15 cellular contexts compared by ENCODE assay signal in genomic region chr18:76460482-76460881, GRCh38. TPM values are rescaled to one million over a fixed set of nuclear protein-coding genes. Genes with fewer than 3 reads are reported as not detected.
A peak's percentile ranks its signal among the peaks of the same experiment; 100 is the strongest.
DNase-seq lines count a peak whose midpoint lies in the region; ATAC-seq and TF ChIP-seq lines count a peak whose summit lies in the region.
"Had no signal": no experiment of that assay in that cellular context is flagged by ENCODE, and none has a peak within 500 bp of the region (broad histone marks: within the 10 kb centered on the region; RNA-seq: fewer than 3 reads in every experiment).

No MANE protein-coding gene starts in this region.

- peak overlapping the region; percentile 93 for H2BK5ac ChIP-seq in IMR-90 (ENCODE audit: low read depth, low read length, poor library complexity, severe bottlenecking)

- H3K9me3 ChIP-seq in IMR-90 (ENCODE audit: control insufficient read depth, insufficient read depth, low read length), result no peaks in the 10 kb centered on the region
- no peaks in the 10 kb centered on the region for H3K9me3 ChIP-seq in muscle layer of colon (ENCODE audit: low read length)
- no peaks in the 10 kb centered on the region for H3K9me3 ChIP-seq in tibial nerve
- H3K9me3 ChIP-seq: Caco-2, MG63 had no signal

- H4K20me1 ChIP-seq in IMR-90 (ENCODE audit: insufficient read depth, low read length), result peaks cover 64% of the 10 kb centered on the region

- no peak overlapping the region for H3K27ac Mint-ChIP-seq in activated naive CD4-positive, alpha-beta T cell treated with anti-CD3 and anti-CD28 coated beads for 36 hours
- no peak overlapping the region for H3K27ac Mint-ChIP-seq in activated CD4-positive, alpha-beta memory T cell treated with anti-CD3 and anti-CD28 coated beads, Interleukin-2, amount 10 ng/mL, durations not matched to agents 7 days and 5 days
- H3K27ac Mint-ChIP-seq: activated naive CD8-positive, alpha-beta T cell treated with anti-CD3 and anti-CD28 coated beads for 36 hours had no signal

- no peak overlapping the region for H3K4me3 Mint-ChIP-seq in activated naive CD4-positive, alpha-beta T cell treated with anti-CD3 and anti-CD28 coated beads for 36 hours
- H3K4me3 Mint-ChIP-seq in activated CD4-positive, alpha-beta memory T cell treated with anti-CD3 and anti-CD28 coated beads, Interleukin-2, amount 10 ng/mL, durations not matched to agents 7 days and 5 days, result no peak overlapping the region
- H3K4me3 Mint-ChIP-seq: activated naive CD8-positive, alpha-beta T cell treated with anti-CD3 and anti-CD28 coated beads for 36 hours had no signal

- H3K4ac ChIP-seq in IMR-90 (ENCODE audit: low read depth, low read length), result peak overlapping the region; percentile 94

- H3K27ac ChIP-seq in IMR-90 (ENCODE audit: insufficient read depth, low read length) (peak overlapping the region; percentile 89), cingulate gyrus (ENCODE audit: low read depth, low read length) (peak overlapping the region; percentile 29), muscle layer of colon (ENCODE audit: low read depth, low read length) (peak overlapping the region; percentile 49), tibial nerve (peak overlapping the region; percentile 0 to 89 (median 70))
- H3K27ac ChIP-seq: PC-9 had no signal

- ATAC-seq in IMR-90 (ENCODE audit: low read depth) (no peak; the same call in 1 of the 2 replicates), HG02571 (IDR thresholded peaks at IDR 0.05; ENCODE audit: unreplicated experiment) (no peak)

- H2BK120ac ChIP-seq in IMR-90 (ENCODE audit: low read depth, low read length), result peak overlapping the region; percentile 93

- TF ChIP-seq POLR2A in IMR-90 (IDR thresholded peaks at IDR 0.05; ENCODE audit: low read depth, low read length) (no peak), tibial nerve (IDR thresholded peaks at IDR 0.05) (no peak)

- peak overlapping the region; percentile 97 for H2AK5ac ChIP-seq in IMR-90 (ENCODE audit: low read depth, low read length)

- H3K23ac ChIP-seq in IMR-90 (ENCODE audit: low read depth, low read length), result peak overlapping the region; percentile 65

- peak; percentile 34 for DNase-seq in IMR-90
- DNase-seq in tibial nerve (ENCODE audit: low spot score in 2 of 2), result no peak
- no peak for DNase-seq in stimulated activated CD4-positive, alpha-beta T cell treated with anti-CD3 and anti-CD28 coated beads, Interleukin-4, amount 100 ng/mL, for 1 hour
- no peak for DNase-seq in activated naive CD4-positive, alpha-beta T cell treated with anti-CD3 and anti-CD28 coated beads for 36 hours
- no peak for DNase-seq in activated CD4-positive, alpha-beta memory T cell treated with anti-CD3 and anti-CD28 coated beads, Interleukin-2, amount 10 ng/mL, durations not matched to agents 7 days and 5 days
- DNase-seq: activated naive CD8-positive, alpha-beta T cell treated with anti-CD3 and anti-CD28 coated beads for 36 hours; Caco-2; effector CD8-positive, alpha-beta T cell; NCI-H2227 treated with DMSO at 0.1 percent for 48 hours had no signal

- dilution Hi-C loops in IMR-90 (cut with HindIII; ENCODE audit: low sequenced_read_pairs, unreplicated experiment), result no loop called here

- H3K9me3 Mint-ChIP-seq in activated naive CD4-positive, alpha-beta T cell treated with anti-CD3 and anti-CD28 coated beads for 36 hours, result no peaks in the 10 kb centered on the region
- no peaks in the 10 kb centered on the region for H3K9me3 Mint-ChIP-seq in activated CD4-positive, alpha-beta memory T cell treated with anti-CD3 and anti-CD28 coated beads, Interleukin-2, amount 10 ng/mL, durations not matched to agents 7 days and 5 days
- H3K9me3 Mint-ChIP-seq: activated naive CD8-positive, alpha-beta T cell treated with anti-CD3 and anti-CD28 coated beads for 36 hours had no signal

- H3K4me3 ChIP-seq in IMR-90 (ENCODE audit: insufficient read depth, low read depth, low read length) (no peak overlapping the region), muscle layer of colon (ENCODE audit: low read depth in 1 of 2, low read length in 2 of 2) (no peak overlapping the region), tibial nerve (no peak overlapping the region)
- H3K4me3 ChIP-seq: MG63, PC-9 had no signal

- intact Hi-C loops in IMR-90 (cut with micrococcal nuclease), result no loop called here
- intact Hi-C loops in activated naive CD4-positive, alpha-beta T cell treated with anti-CD3 and anti-CD28 coated beads for 36 hours (cut with micrococcal nuclease), result no loop called here

- in situ Hi-C loops in IMR-90 (cut with MboI; ENCODE audit: low sequenced_read_pairs), result loop anchor here (25.0 kb wide), 1 partner anchor 652 kb away; no protein-coding TSS in a partner anchor

- peaks cover 38 to 96% of the 10 kb centered on the region in 2 experiments for H3K79me1 ChIP-seq in IMR-90 (ENCODE audit: low read depth in 1 of 2, low read length in 2 of 2)

- TF ChIP-seq EP300 in tibial nerve (IDR thresholded peaks at IDR 0.05), result no peak

- no TSS peak for BruUV-seq in IMR-90 (replicated peaks; lab: Mats Ljungman, UMichigan)

- H3K9me1 ChIP-seq in IMR-90 (ENCODE audit: insufficient read depth, low read length), result peaks cover 31% of the 10 kb centered on the region

- no peak for TF ChIP-seq CTCF in IMR-90 (conservative IDR thresholded peaks at IDR 0.05; ENCODE audit: low read depth, low read length)
- no peak for TF ChIP-seq CTCF in tibial nerve (IDR thresholded peaks at IDR 0.05)

- H3K27me3 ChIP-seq in IMR-90 (ENCODE audit: control insufficient read depth, insufficient read depth, low read length) (no peaks in the 10 kb centered on the region), muscle layer of colon (ENCODE audit: control insufficient read depth in 1 of 2, insufficient read depth in 2 of 2, low read length in 2 of 2) (no peaks in the 10 kb centered on the region), tibial nerve (no peaks in the 10 kb centered on the region)
- H3K27me3 ChIP-seq: MG63 had no signal

- H3K4me1 ChIP-seq in IMR-90 (ENCODE audit: control insufficient read depth, insufficient read depth, low read length) (peaks cover 36% of the 10 kb centered on the region), muscle layer of colon (ENCODE audit: insufficient read depth, low read length) (peaks cover 18% of the 10 kb centered on the region), tibial nerve (peaks cover 0 to 54% (median 17%) of the 10 kb centered on the region in 4 donors)
- H3K4me1 ChIP-seq: Caco-2 had no signal

- no peaks in the 10 kb centered on the region for H3K27me3 Mint-ChIP-seq in activated naive CD4-positive, alpha-beta T cell treated with anti-CD3 and anti-CD28 coated beads for 36 hours (ENCODE audit: low read depth)
- no peaks in the 10 kb centered on the region for H3K27me3 Mint-ChIP-seq in activated CD4-positive, alpha-beta memory T cell treated with anti-CD3 and anti-CD28 coated beads, Interleukin-2, amount 10 ng/mL, durations not matched to agents 7 days and 5 days
- H3K27me3 Mint-ChIP-seq: activated naive CD8-positive, alpha-beta T cell treated with anti-CD3 and anti-CD28 coated beads for 36 hours; progenitor cell of endocrine pancreas had no signal

- POLR2A ChIA-PET in IMR-90 (lab: Charles Lee; ENCODE audit: unreplicated experiment), result no interaction called here
- POLR2A ChIA-PET in activated CD4-positive, alpha-beta memory T cell treated with anti-CD3 and anti-CD28 coated beads, Interleukin-2, amount 10 ng/mL, durations not matched to agents 7 days and 5 days (lab: Charles Lee), result no interaction called here

- peaks cover 5% of the 10 kb centered on the region for H3K4me1 Mint-ChIP-seq in activated naive CD4-positive, alpha-beta T cell treated with anti-CD3 and anti-CD28 coated beads for 36 hours (ENCODE audit: low read depth)
- H3K4me1 Mint-ChIP-seq in activated CD4-positive, alpha-beta memory T cell treated with anti-CD3 and anti-CD28 coated beads, Interleukin-2, amount 10 ng/mL, durations not matched to agents 7 days and 5 days, result no peaks in the 10 kb centered on the region

- H3K36me3 ChIP-seq in IMR-90 (ENCODE audit: control insufficient read depth, insufficient read depth, low read length) (peaks cover 21% of the 10 kb centered on the region), muscle layer of colon (ENCODE audit: insufficient read depth, low read length) (peaks cover 4% of the 10 kb centered on the region), tibial nerve (peaks cover 0 to 40% (median 0%) of the 10 kb centered on the region in 3 donors)
- H3K36me3 ChIP-seq: MG63 had no signal

- peak overlapping the region; percentile 77 for H2BK20ac ChIP-seq in IMR-90 (ENCODE audit: low read depth, low read length)

- H2AFZ ChIP-seq in IMR-90 (replicated peaks; ENCODE audit: low read length, poor library complexity), result no peak overlapping the region
- H2AFZ ChIP-seq: PC-9 had no signal

- peak overlapping the region; percentile 70 for H3K18ac ChIP-seq in IMR-90 (ENCODE audit: low read depth, low read length)

- peak overlapping the region; percentile 85 for H4K91ac ChIP-seq in IMR-90 (ENCODE audit: insufficient read depth, low read depth, low read length)

- H3K9ac ChIP-seq in IMR-90 (ENCODE audit: low read depth, low read length), result peak overlapping the region; percentile 40; the same call in 1 of the 2 replicates
- no peak overlapping the region for H3K9ac ChIP-seq in muscle layer of colon (ENCODE audit: low read length)

- no CpG with 5 or more reads among the region's 9 CpGs for WGBS in IMR-90 (ENCODE audit: extremely low coverage in 2 of 2, insufficient read length in 1 of 2), 2 experiments
- WGBS in tibial nerve, 2 donors, result 35 to 37% methylated on average over 9 of the region's 9 CpGs

- CTCF ChIA-PET in IMR-90 (lab: Yijun Ruan, JAX), result no interaction called here
- CTCF ChIA-PET in activated naive CD4-positive, alpha-beta T cell treated with anti-CD3 and anti-CD28 coated beads for 36 hours (lab: Charles Lee), result interaction anchor here (0.7 kb wide), 1 partner anchor 9 kb away, joined by 3 read pairs; no protein-coding TSS in a partner anchor
- CTCF ChIA-PET in activated CD4-positive, alpha-beta memory T cell treated with anti-CD3 and anti-CD28 coated beads, Interleukin-2, amount 10 ng/mL, durations not matched to agents 7 days and 5 days (lab: Charles Lee), result no interaction called here

- peak overlapping the region; percentile 75; the same call in 1 of the 2 replicates for H3K4me2 ChIP-seq in IMR-90 (ENCODE audit: low read depth, low read length)
- H3K4me2 ChIP-seq: PC-9 had no signal

- peak overlapping the region; percentile 68 for H3K14ac ChIP-seq in IMR-90 (replicated peaks; ENCODE audit: low read depth, low read length)

- H2AK9ac ChIP-seq in IMR-90 (replicated peaks; ENCODE audit: low read depth, low read length, poor library complexity), result peak overlapping the region; percentile 45

- peak overlapping the region; percentile 45 for H3K56ac ChIP-seq in IMR-90 (ENCODE audit: extremely low read depth, insufficient read depth, low read length)

- peak overlapping the region; percentile 72 for H2BK15ac ChIP-seq in IMR-90 (ENCODE audit: low read depth, low read length)

- no peaks in the 10 kb centered on the region for H3K36me3 Mint-ChIP-seq in activated naive CD4-positive, alpha-beta T cell treated with anti-CD3 and anti-CD28 coated beads for 36 hours (ENCODE audit: low read depth)
- no peaks in the 10 kb centered on the region for H3K36me3 Mint-ChIP-seq in activated CD4-positive, alpha-beta memory T cell treated with anti-CD3 and anti-CD28 coated beads, Interleukin-2, amount 10 ng/mL, durations not matched to agents 7 days and 5 days (ENCODE audit: low read depth)
- H3K36me3 Mint-ChIP-seq: activated naive CD8-positive, alpha-beta T cell treated with anti-CD3 and anti-CD28 coated beads for 36 hours had no signal

- peak overlapping the region; percentile 40 for H4K5ac ChIP-seq in IMR-90 (ENCODE audit: low read depth, low read length)

- peak overlapping the region; percentile 64 to 86 for H4K8ac ChIP-seq in IMR-90 (ENCODE audit: low read depth in 2 of 2, low read length in 2 of 2)

- TF ChIP-seq RAD21 in IMR-90 (IDR thresholded peaks at IDR 0.05; ENCODE audit: low read length), result no peak

RNA-seq across cellular contexts. Expression of gene ZNF516, which starts 34.6 kb away (rescaled TPM):
- total RNA-seq in IMR-90 (2012; rRNA removed) (7.9 and 9.7 TPM in 2 replicates), tibial nerve (10 to 100 TPM; 31.4 to 63.0 (median 45.5) TPM)
- 16.6 and 16.9 TPM in 2 replicates for polyA plus RNA-seq in IMR-90 (2012; rRNA removed)
- polyA plus RNA-seq in IMR-90 (2012; cell fraction: cytosol; rRNA removed), result 11.0 and 15.4 TPM in 2 replicates
- 50.6 and 72.6 TPM in 2 replicates for polyA plus RNA-seq in IMR-90 (2012; cell fraction: nucleus; rRNA removed; ENCODE audit: low replicate concordance)
- total RNA-seq in activated naive CD4-positive, alpha-beta T cell treated with anti-CD3 and anti-CD28 coated beads for 36 hours, result 1 to 10 TPM; 7.4 to 8.4 TPM
- total RNA-seq in activated CD4-positive, alpha-beta memory T cell treated with anti-CD3 and anti-CD28 coated beads, Interleukin-2, amount 10 ng/mL, durations not matched to agents 7 days and 5 days, result 1 to 10 TPM; 3.9 to 5.0 TPM

Comparison
In these comparisons a context has a peak if more than half of its experiments do, and no peak if none do; other contexts are left out.
1. H3K27ac ChIP-seq: peak in every context shown above with its lines; median percentile 89 in IMR-90; 70 in tibial nerve; 49 in muscle layer of colon; 29 in cingulate gyrus.